Comparison of ENCODE assay signal across 8 cellular contexts in genomic region chr6:143450453-143451362, GRCh38. TPM values are rescaled to one million over a fixed set of nuclear protein-coding genes. Genes with fewer than 3 reads are reported as not detected.
DNase-seq lines count a peak whose midpoint lies in the region; ATAC-seq and TF ChIP-seq lines count a peak whose summit lies in the region.

Gene ADAT2, minus strand, starts transcription at chr6:143450695. Its CDS starts 37 bp downstream, at chr6:143450658.
Gene PEX3, plus strand, starts transcription at chr6:143450805. Its CDS starts 238 bp downstream, at chr6:143451043.

- H3K36me3 Mint-ChIP-seq in activated naive CD4-positive, alpha-beta T cell treated with anti-CD3 and anti-CD28 coated beads, Interleukin-2, amount 50 U/mL, for 72 hours: peaks cover 10 to 12% of the 10 kb centered on the region in 2 donors

- no peaks in the 10 kb centered on the region for H3K36me3 ChIP-seq in thoracic aorta

- peak; percentile 90 for TF ChIP-seq POLR2A in GM10847 (IDR thresholded peaks at IDR 0.05; ENCODE audit: extremely low read depth, insufficient read length)

- ATAC-seq in HG02642 (IDR thresholded peaks at IDR 0.05; ENCODE audit: poor library complexity, unreplicated experiment): peak; percentile 99
- peak; percentile 88 to 96 for ATAC-seq in activated naive CD4-positive, alpha-beta T cell treated with anti-CD3 and anti-CD28 coated beads, Interleukin-2, amount 50 U/mL, for 72 hours
- peak; percentile 100 for ATAC-seq in omental fat pad (ENCODE audit: low FRiP score)
- peak; percentile 89 for ATAC-seq in thoracic aorta (ENCODE audit: insufficient number of reproducible peaks, low FRiP score, low read depth)

- H3K9me3 ChIP-seq in thoracic aorta: no peaks in the 10 kb centered on the region

- no peak for TF ChIP-seq CTCF in omental fat pad (IDR thresholded peaks at IDR 0.05)
- TF ChIP-seq CTCF in thoracic aorta (IDR thresholded peaks at IDR 0.05): no peak

- H3K27ac Mint-ChIP-seq in activated naive CD4-positive, alpha-beta T cell treated with anti-CD3 and anti-CD28 coated beads, Interleukin-2, amount 50 U/mL, for 72 hours: peak within 1 kb of the TSS; percentile 95 to 99

- peak; percentile 92 for DNase-seq in NCI-H1105 (lab: John Stamatoyannopoulos, UW)
- DNase-seq in SKM-1 (lab: John Stamatoyannopoulos, UW; ENCODE audit: unreplicated experiment): peak; percentile 89
- DNase-seq in activated naive CD4-positive, alpha-beta T cell treated with anti-CD3 and anti-CD28 coated beads, Interleukin-2, amount 50 U/mL, for 72 hours (ENCODE audit: low spot score in 2 of 2): peak; percentile 89 to 95
- DNase-seq in glomerular visceral epithelial cell (ENCODE audit: extremely low spot score): peak; percentile 96
- DNase-seq in omental fat pad (ENCODE audit: low spot score): peak; percentile 46
- DNase-seq in thoracic aorta (ENCODE audit: low spot score): peak; percentile 68

- H3K9me3 Mint-ChIP-seq in activated naive CD4-positive, alpha-beta T cell treated with anti-CD3 and anti-CD28 coated beads, Interleukin-2, amount 50 U/mL, for 72 hours: no peaks in the 10 kb centered on the region

- H3K27me3 ChIP-seq in thoracic aorta (replicated peaks; ENCODE audit: insufficient read depth): no peaks in the 10 kb centered on the region

- H3K27ac ChIP-seq in thoracic aorta: peak within 1 kb of the TSS; percentile 53 to 78

- H3K4me1 ChIP-seq in thoracic aorta (ENCODE audit: control insufficient read depth in 1 of 2, low read depth in 2 of 2): peaks cover 21 to 27% of the 10 kb centered on the region in 2 donors

- H3K4me3 ChIP-seq in thoracic aorta: peak within 1 kb of the TSS; percentile 99

RNA-seq across cellular contexts. Expression of gene ADAT2, which starts in this region (rescaled TPM):
- total RNA-seq in activated naive CD4-positive, alpha-beta T cell treated with anti-CD3 and anti-CD28 coated beads, Interleukin-2, amount 50 U/mL, for 72 hours: 10 to 100 TPM; 19.7 to 30.8 TPM
- total RNA-seq in omental fat pad (10 to 100 TPM in 1 of 4 donors, 1 to 10 TPM in 3; 4.5 to 18.0 (median 7.3) TPM), thoracic aorta (10 to 100 TPM; 11.2 to 12.3 TPM)

RNA-seq across cellular contexts. Expression of gene PEX3, which starts in this region (rescaled TPM):
- total RNA-seq in activated naive CD4-positive, alpha-beta T cell treated with anti-CD3 and anti-CD28 coated beads, Interleukin-2, amount 50 U/mL, for 72 hours: 10 to 100 TPM in 1 of 2 donors, 1 to 10 TPM in 1; 8.3 to 50.0 TPM
- 10 to 100 TPM in 3 of 4 donors, 1 to 10 TPM in 1; 9.7 to 14.2 (median 11.9) TPM for total RNA-seq in omental fat pad
- 10 to 100 TPM; 11.4 to 16.2 TPM for total RNA-seq in thoracic aorta

Comparison
In these comparisons a context has a peak if more than half of its experiments do, and no peak if none do; other contexts are left out.
1. Peak in every context shown above with its lines: DNase-seq, ATAC-seq, H3K4me3 ChIP-seq and H3K27ac ChIP-seq.
2. DNase-seq: peak in every context shown above with its lines; median percentile 96 in glomerular visceral epithelial cell; 92 in NCI-H1105; 92 in activated naive CD4-positive, alpha-beta T cell treated with anti-CD3 and anti-CD28 coated beads, Interleukin-2, amount 50 U/mL, for 72 hours; 89 in SKM-1; 68 in thoracic aorta; 46 in omental fat pad.